1 cellular context compared by ENCODE assay signal in genomic region chr15:74162196-74162536, GRCh38. TPM values are rescaled to one million over a fixed set of nuclear protein-coding genes. Genes with fewer than 3 reads are reported as not detected.
"Had no signal": no experiment of that assay in that cellular context is flagged by ENCODE, and none has a peak within 500 bp of the region (broad histone marks: within the 10 kb centered on the region; RNA-seq: fewer than 3 reads in every experiment).

No MANE protein-coding gene starts in this region.

RNA-seq across cellular contexts. Expression of gene ISLR2, which starts 31.8 kb away (rescaled TPM):
- total RNA-seq: G401 had no signal
